ENCODE assay signal across 11 cellular contexts in the genomic region with DNA sequence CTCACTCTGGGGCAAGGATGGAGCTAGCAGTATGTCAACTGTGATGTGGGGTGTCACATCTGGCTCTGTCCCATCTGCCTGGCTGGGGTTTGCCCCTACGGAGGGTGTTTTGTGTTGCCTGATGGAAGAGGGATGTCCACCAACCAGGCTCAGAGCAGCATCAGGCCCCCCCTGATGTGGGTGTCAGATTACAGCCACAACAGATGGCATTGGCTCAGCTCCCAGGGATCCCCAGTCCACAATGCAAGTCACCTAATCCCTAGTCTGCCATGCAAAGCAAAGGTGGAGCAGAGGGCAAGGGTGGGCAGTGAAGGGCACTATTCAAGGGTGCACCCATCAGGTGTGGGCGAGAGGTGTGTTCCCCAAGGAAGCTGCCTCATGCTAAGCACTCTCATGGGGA. TPM values are rescaled to one million over a fixed set of nuclear protein-coding genes. Genes with fewer than 3 reads are reported as not detected.
DNase-seq lines count a peak whose midpoint lies in the region; ATAC-seq lines count a peak whose summit lies in the region.
"Had no signal": no experiment of that assay in that cellular context is flagged by ENCODE, and none has a peak within 500 bp of the region (broad histone marks: within the 10 kb centered on the region; RNA-seq: fewer than 3 reads in every experiment).

No MANE protein-coding gene starts in this region.

- DNase-seq in DMS79 (lab: John Stamatoyannopoulos, UW) (peak; percentile 29), NCI-H1105 treated with DMSO at 0.1 percent for 48 hours (lab: John Stamatoyannopoulos, UW) (peak; percentile 73), SK-N-DZ (ENCODE audit: low spot score) (peak; percentile 69), iPS DF 19.7 (ENCODE audit: low read depth, low spot score) (peak; percentile 12)
- DNase-seq in CD4-positive, alpha-beta memory T cell = no peak
- no peak for DNase-seq in activated naive CD4-positive, alpha-beta T cell treated with anti-CD3 and anti-CD28 coated beads for 36 hours
- no peak for DNase-seq in stimulated activated CD4-positive, alpha-beta T cell treated with anti-CD3 and anti-CD28 coated beads, Interleukin-4, amount 100 ng/mL, for 1 hour
- DNase-seq: activated T-cell treated with anti-CD3 and anti-CD28 coated beads, Interleukin-2, amount 50 U/mL, for 24 hours; cerebellar nuclear complex; heart right ventricle had no signal

- peaks cover 6% of the 10 kb centered on the region in 2 donors for H3K27me3 Mint-ChIP-seq in CD4-positive, alpha-beta memory T cell
- H3K27me3 Mint-ChIP-seq in activated naive CD4-positive, alpha-beta T cell treated with anti-CD3 and anti-CD28 coated beads for 36 hours (ENCODE audit: low read depth) = no peaks in the 10 kb centered on the region
- H3K27me3 Mint-ChIP-seq: activated T-cell treated with anti-CD3 and anti-CD28 coated beads, Interleukin-2, amount 50 U/mL, for 24 hours had no signal

- H3K27ac ChIP-seq in CD4-positive, alpha-beta memory T cell (ENCODE audit: low read depth, low read length) = no peak overlapping the region
- H3K27ac ChIP-seq: heart right ventricle had no signal

- intact Hi-C loops in CD4-positive, alpha-beta memory T cell (cut with micrococcal nuclease) = no loop called here
- intact Hi-C loops in activated naive CD4-positive, alpha-beta T cell treated with anti-CD3 and anti-CD28 coated beads for 36 hours (cut with micrococcal nuclease) = no loop called here

- ATAC-seq in esophagus mucosa = no peak
- ATAC-seq: heart right ventricle had no signal

- no peak overlapping the region for H3K4me3 Mint-ChIP-seq in CD4-positive, alpha-beta memory T cell
- H3K4me3 Mint-ChIP-seq in activated naive CD4-positive, alpha-beta T cell treated with anti-CD3 and anti-CD28 coated beads for 36 hours = no peak overlapping the region
- H3K4me3 Mint-ChIP-seq: activated T-cell treated with anti-CD3 and anti-CD28 coated beads, Interleukin-2, amount 50 U/mL, for 24 hours had no signal

- POLR2A ChIA-PET in CD4-positive, alpha-beta memory T cell (lab: Charles Lee; ENCODE audit: partially characterized antibody) = no interaction called here

- peaks cover 0 to 4% (median under 1%) of the 10 kb centered on the region in 4 donors for H3K4me1 Mint-ChIP-seq in CD4-positive, alpha-beta memory T cell
- no peaks in the 10 kb centered on the region for H3K4me1 Mint-ChIP-seq in activated naive CD4-positive, alpha-beta T cell treated with anti-CD3 and anti-CD28 coated beads for 36 hours (ENCODE audit: low read depth)

- H3K9me3 Mint-ChIP-seq in CD4-positive, alpha-beta memory T cell = peaks cover 0 to 3% (median 0%) of the 10 kb centered on the region in 8 donors
- H3K9me3 Mint-ChIP-seq in activated naive CD4-positive, alpha-beta T cell treated with anti-CD3 and anti-CD28 coated beads for 36 hours = no peaks in the 10 kb centered on the region
- H3K9me3 Mint-ChIP-seq: activated T-cell treated with anti-CD3 and anti-CD28 coated beads, Interleukin-2, amount 50 U/mL, for 24 hours had no signal

- H3K4me3 ChIP-seq in CD4-positive, alpha-beta memory T cell (ENCODE audit: low read length in 2 of 2) = no peak overlapping the region
- H3K4me3 ChIP-seq: heart right ventricle had no signal

- H3K36me3 Mint-ChIP-seq in CD4-positive, alpha-beta memory T cell = no peaks in the 10 kb centered on the region
- no peaks in the 10 kb centered on the region for H3K36me3 Mint-ChIP-seq in activated naive CD4-positive, alpha-beta T cell treated with anti-CD3 and anti-CD28 coated beads for 36 hours (ENCODE audit: low read depth)

- H3K27me3 ChIP-seq in CD4-positive, alpha-beta memory T cell (ENCODE audit: insufficient read depth, low read length) = no peaks in the 10 kb centered on the region
- H3K27me3 ChIP-seq: heart right ventricle had no signal

- no peak overlapping the region for H3K27ac Mint-ChIP-seq in CD4-positive, alpha-beta memory T cell
- H3K27ac Mint-ChIP-seq in activated naive CD4-positive, alpha-beta T cell treated with anti-CD3 and anti-CD28 coated beads for 36 hours = no peak overlapping the region
- H3K27ac Mint-ChIP-seq: activated T-cell treated with anti-CD3 and anti-CD28 coated beads, Interleukin-2, amount 50 U/mL, for 24 hours had no signal

- no peaks in the 10 kb centered on the region for H3K4me1 ChIP-seq in CD4-positive, alpha-beta memory T cell (ENCODE audit: insufficient read depth, low read length)

- no peaks in the 10 kb centered on the region for H3K36me3 ChIP-seq in CD4-positive, alpha-beta memory T cell (ENCODE audit: insufficient read depth, low read length)
- H3K36me3 ChIP-seq: heart right ventricle had no signal

- CTCF ChIA-PET in CD4-positive, alpha-beta memory T cell (lab: Charles Lee; ENCODE audit: partially characterized antibody) = no interaction called here
- CTCF ChIA-PET in activated naive CD4-positive, alpha-beta T cell treated with anti-CD3 and anti-CD28 coated beads for 36 hours (lab: Charles Lee) = no interaction called here

- no peaks in the 10 kb centered on the region for H3K9me3 ChIP-seq in CD4-positive, alpha-beta memory T cell (ENCODE audit: control insufficient read depth in 1 of 2, low read length in 2 of 2)
- H3K9me3 ChIP-seq: heart right ventricle had no signal

RNA-seq across cellular contexts. Expression of gene AMOTL2, which starts 48.9 kb away (rescaled TPM):
- polyA plus RNA-seq in SK-N-DZ (2014; cell fraction: cytosol; rRNA removed) = 14.6 and 23.0 TPM in 2 replicates
- 13.4 and 17.3 TPM in 2 replicates for polyA plus RNA-seq in SK-N-DZ (2014; cell fraction: nucleus; rRNA removed)
- total RNA-seq in CD4-positive, alpha-beta memory T cell = under 1 TPM in 1 of 2 experiments, not detected in 1; 0.23 TPM
- polyA plus RNA-seq in CD4-positive, alpha-beta memory T cell = under 1 TPM in 1 of 2 donors, not detected in 1; 0.48 TPM
- total RNA-seq in esophagus mucosa = 33.2 TPM
- under 1 TPM in 1 of 2 experiments, not detected in 1; 0.31 TPM for total RNA-seq in activated naive CD4-positive, alpha-beta T cell treated with anti-CD3 and anti-CD28 coated beads for 36 hours

Comparison
In these comparisons a context has a peak if more than half of its experiments do, and no peak if none do; other contexts are left out.
1. DNase-seq: peak in DMS79 (single experiment), NCI-H1105 treated with DMSO at 0.1 percent for 48 hours (single experiment), SK-N-DZ (single experiment) and iPS DF 19.7 (single experiment); none in CD4-positive, alpha-beta memory T cell (0 of 5), activated naive CD4-positive, alpha-beta T cell treated with anti-CD3 and anti-CD28 coated beads for 36 hours (single experiment) and stimulated activated CD4-positive, alpha-beta T cell treated with anti-CD3 and anti-CD28 coated beads, Interleukin-4, amount 100 ng/mL, for 1 hour (single experiment).
2. RNA of gene AMOTL2, which starts 48.9 kb away (total RNA-seq): 33.2 TPM in esophagus mucosa (single experiment); 0.31 TPM in activated naive CD4-positive, alpha-beta T cell treated with anti-CD3 and anti-CD28 coated beads for 36 hours and 0.23 TPM in CD4-positive, alpha-beta memory T cell; every median in the first group is over 10 times any median in the second.